1 cellular context compared by ENCODE assay signal in genomic region chr6:157528931-157529653, GRCh38.
TF ChIP-seq lines count a peak whose summit lies in the region.

No MANE protein-coding gene starts in this region.

TF ChIP-seq in HepG2, 621 proteins besides CTCF, POLR2A, EP300 and RAD21 (continued from another document and continues in another):
- TF ChIP-seq, protein P1, sequence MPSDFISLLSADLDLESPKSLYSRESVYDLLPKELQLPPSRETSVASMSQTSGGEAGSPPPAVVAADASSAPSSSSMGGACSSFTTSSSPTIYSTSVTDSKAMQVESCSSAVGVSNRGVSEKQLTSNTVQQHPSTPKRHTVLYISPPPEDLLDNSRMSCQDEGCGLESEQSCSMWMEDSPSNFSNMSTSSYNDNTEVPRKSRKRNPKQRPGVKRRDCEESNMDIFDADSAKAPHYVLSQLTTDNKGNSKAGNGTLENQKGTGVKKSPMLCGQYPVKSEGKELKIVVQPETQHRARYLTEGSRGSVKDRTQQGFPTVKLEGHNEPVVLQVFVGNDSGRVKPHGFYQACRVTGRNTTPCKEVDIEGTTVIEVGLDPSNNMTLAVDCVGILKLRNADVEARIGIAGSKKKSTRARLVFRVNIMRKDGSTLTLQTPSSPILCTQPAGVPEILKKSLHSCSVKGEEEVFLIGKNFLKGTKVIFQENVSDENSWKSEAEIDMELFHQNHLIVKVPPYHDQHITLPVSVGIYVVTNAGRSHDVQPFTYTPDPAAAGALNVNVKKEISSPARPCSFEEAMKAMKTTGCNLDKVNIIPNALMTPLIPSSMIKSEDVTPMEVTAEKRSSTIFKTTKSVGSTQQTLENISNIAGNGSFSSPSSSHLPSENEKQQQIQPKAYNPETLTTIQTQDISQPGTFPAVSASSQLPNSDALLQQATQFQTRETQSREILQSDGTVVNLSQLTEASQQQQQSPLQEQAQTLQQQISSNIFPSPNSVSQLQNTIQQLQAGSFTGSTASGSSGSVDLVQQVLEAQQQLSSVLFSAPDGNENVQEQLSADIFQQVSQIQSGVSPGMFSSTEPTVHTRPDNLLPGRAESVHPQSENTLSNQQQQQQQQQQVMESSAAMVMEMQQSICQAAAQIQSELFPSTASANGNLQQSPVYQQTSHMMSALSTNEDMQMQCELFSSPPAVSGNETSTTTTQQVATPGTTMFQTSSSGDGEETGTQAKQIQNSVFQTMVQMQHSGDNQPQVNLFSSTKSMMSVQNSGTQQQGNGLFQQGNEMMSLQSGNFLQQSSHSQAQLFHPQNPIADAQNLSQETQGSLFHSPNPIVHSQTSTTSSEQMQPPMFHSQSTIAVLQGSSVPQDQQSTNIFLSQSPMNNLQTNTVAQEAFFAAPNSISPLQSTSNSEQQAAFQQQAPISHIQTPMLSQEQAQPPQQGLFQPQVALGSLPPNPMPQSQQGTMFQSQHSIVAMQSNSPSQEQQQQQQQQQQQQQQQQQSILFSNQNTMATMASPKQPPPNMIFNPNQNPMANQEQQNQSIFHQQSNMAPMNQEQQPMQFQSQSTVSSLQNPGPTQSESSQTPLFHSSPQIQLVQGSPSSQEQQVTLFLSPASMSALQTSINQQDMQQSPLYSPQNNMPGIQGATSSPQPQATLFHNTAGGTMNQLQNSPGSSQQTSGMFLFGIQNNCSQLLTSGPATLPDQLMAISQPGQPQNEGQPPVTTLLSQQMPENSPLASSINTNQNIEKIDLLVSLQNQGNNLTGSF (CRISPR knock-in tag; IDR thresholded peaks at IDR 0.05), result no peak
- 0 out of 2 replicates have a peak, but pooled peaks have one; percentile 54 for TF ChIP-seq RCOR2 (CRISPR knock-in tag; IDR thresholded peaks at IDR 0.05)
- no peak for TF ChIP-seq MIXL1 (CRISPR knock-in tag; IDR thresholded peaks at IDR 0.05)
- TF ChIP-seq, protein P2, sequence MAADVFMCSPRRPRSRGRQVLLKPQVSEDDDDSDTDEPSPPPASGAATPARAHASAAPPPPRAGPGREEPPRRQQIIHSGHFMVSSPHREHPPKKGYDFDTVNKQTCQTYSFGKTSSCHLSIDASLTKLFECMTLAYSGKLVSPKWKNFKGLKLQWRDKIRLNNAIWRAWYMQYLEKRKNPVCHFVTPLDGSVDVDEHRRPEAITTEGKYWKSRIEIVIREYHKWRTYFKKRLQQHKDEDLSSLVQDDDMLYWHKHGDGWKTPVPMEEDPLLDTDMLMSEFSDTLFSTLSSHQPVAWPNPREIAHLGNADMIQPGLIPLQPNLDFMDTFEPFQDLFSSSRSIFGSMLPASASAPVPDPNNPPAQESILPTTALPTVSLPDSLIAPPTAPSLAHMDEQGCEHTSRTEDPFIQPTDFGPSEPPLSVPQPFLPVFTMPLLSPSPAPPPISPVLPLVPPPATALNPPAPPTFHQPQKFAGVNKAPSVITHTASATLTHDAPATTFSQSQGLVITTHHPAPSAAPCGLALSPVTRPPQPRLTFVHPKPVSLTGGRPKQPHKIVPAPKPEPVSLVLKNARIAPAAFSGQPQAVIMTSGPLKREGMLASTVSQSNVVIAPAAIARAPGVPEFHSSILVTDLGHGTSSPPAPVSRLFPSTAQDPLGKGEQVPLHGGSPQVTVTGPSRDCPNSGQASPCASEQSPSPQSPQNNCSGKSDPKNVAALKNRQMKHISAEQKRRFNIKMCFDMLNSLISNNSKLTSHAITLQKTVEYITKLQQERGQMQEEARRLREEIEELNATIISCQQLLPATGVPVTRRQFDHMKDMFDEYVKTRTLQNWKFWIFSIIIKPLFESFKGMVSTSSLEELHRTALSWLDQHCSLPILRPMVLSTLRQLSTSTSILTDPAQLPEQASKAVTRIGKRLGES (CRISPR knock-in tag; IDR thresholded peaks at IDR 0.05; ENCODE audit: borderline replicate concordance), result no peak
- TF ChIP-seq ZFY (CRISPR knock-in tag; IDR thresholded peaks at IDR 0.05), result no peak
- no peak for TF ChIP-seq SP1 (IDR thresholded peaks at IDR 0.05)
- TF ChIP-seq SP1 (CRISPR knock-in tag; IDR thresholded peaks at IDR 0.05), result no peak
- no peak for TF ChIP-seq ZNF569 (CRISPR knock-in tag; IDR thresholded peaks at IDR 0.05; ENCODE audit: borderline replicate concordance)
- no peak for TF ChIP-seq JUNB (CRISPR knock-in tag; IDR thresholded peaks at IDR 0.05; ENCODE audit: borderline replicate concordance)
- TF ChIP-seq KDM3A (CRISPR knock-in tag; IDR thresholded peaks at IDR 0.05; ENCODE audit: low read depth), result no peak
- no peak for TF ChIP-seq CHCHD3 (CRISPR knock-in tag; IDR thresholded peaks at IDR 0.05)
- 0 out of 2 replicates have a peak, but pooled peaks have one; percentile 22 for TF ChIP-seq SIX1 (CRISPR knock-in tag; IDR thresholded peaks at IDR 0.05; ENCODE audit: borderline replicate concordance)
- no peak for TF ChIP-seq TCF12 (IDR thresholded peaks at IDR 0.05)
- no peak for TF ChIP-seq TCF12 (CRISPR knock-in tag; IDR thresholded peaks at IDR 0.05)
- TF ChIP-seq ZNF589 (CRISPR knock-in tag; conservative IDR thresholded peaks at IDR 0.05), result no peak
- no peak for TF ChIP-seq KLF13 (CRISPR knock-in tag; IDR thresholded peaks at IDR 0.05)
- TF ChIP-seq SALL1 (CRISPR knock-in tag; IDR thresholded peaks at IDR 0.05), result 0 out of 2 replicates have a peak, but pooled peaks have one; percentile 27
- TF ChIP-seq, protein P3, sequence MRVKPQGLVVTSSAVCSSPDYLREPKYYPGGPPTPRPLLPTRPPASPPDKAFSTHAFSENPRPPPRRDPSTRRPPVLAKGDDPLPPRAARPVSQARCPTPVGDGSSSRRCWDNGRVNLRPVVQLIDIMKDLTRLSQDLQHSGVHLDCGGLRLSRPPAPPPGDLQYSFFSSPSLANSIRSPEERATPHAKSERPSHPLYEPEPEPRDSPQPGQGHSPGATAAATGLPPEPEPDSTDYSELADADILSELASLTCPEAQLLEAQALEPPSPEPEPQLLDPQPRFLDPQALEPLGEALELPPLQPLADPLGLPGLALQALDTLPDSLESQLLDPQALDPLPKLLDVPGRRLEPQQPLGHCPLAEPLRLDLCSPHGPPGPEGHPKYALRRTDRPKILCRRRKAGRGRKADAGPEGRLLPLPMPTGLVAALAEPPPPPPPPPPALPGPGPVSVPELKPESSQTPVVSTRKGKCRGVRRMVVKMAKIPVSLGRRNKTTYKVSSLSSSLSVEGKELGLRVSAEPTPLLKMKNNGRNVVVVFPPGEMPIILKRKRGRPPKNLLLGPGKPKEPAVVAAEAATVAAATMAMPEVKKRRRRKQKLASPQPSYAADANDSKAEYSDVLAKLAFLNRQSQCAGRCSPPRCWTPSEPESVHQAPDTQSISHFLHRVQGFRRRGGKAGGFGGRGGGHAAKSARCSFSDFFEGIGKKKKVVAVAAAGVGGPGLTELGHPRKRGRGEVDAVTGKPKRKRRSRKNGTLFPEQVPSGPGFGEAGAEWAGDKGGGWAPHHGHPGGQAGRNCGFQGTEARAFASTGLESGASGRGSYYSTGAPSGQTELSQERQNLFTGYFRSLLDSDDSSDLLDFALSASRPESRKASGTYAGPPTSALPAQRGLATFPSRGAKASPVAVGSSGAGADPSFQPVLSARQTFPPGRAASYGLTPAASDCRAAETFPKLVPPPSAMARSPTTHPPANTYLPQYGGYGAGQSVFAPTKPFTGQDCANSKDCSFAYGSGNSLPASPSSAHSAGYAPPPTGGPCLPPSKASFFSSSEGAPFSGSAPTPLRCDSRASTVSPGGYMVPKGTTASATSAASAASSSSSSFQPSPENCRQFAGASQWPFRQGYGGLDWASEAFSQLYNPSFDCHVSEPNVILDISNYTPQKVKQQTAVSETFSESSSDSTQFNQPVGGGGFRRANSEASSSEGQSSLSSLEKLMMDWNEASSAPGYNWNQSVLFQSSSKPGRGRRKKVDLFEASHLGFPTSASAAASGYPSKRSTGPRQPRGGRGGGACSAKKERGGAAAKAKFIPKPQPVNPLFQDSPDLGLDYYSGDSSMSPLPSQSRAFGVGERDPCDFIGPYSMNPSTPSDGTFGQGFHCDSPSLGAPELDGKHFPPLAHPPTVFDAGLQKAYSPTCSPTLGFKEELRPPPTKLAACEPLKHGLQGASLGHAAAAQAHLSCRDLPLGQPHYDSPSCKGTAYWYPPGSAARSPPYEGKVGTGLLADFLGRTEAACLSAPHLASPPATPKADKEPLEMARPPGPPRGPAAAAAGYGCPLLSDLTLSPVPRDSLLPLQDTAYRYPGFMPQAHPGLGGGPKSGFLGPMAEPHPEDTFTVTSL (CRISPR knock-in tag; IDR thresholded peaks at IDR 0.05; ENCODE audit: borderline replicate concordance), result 0 out of 2 replicates have a peak, but pooled peaks have one; percentile 22
- TF ChIP-seq GABPB1 (CRISPR knock-in tag; IDR thresholded peaks at IDR 0.05), result no peak
- peak; percentile 55; the same call in 1 of the 2 replicates for TF ChIP-seq HMG20A (CRISPR knock-in tag; IDR thresholded peaks at IDR 0.05; ENCODE audit: borderline replicate concordance)
- peak; percentile 12; the same call in 1 of the 2 replicates for TF ChIP-seq THRA (CRISPR knock-in tag; IDR thresholded peaks at IDR 0.05; ENCODE audit: borderline replicate concordance)
- no peak for TF ChIP-seq ZNF33B (CRISPR knock-in tag; IDR thresholded peaks at IDR 0.05)
- no peak for TF ChIP-seq CREB1 (IDR thresholded peaks at IDR 0.05)
- TF ChIP-seq CREB1 (CRISPR knock-in tag; IDR thresholded peaks at IDR 0.05), result 0 out of 2 replicates have a peak, but pooled peaks have one; percentile 29
- no peak for TF ChIP-seq ZSCAN29 (CRISPR knock-in tag; conservative IDR thresholded peaks at IDR 0.05)
- no peak for TF ChIP-seq CC2D1A (CRISPR knock-in tag; IDR thresholded peaks at IDR 0.05)
- TF ChIP-seq, protein P4, sequence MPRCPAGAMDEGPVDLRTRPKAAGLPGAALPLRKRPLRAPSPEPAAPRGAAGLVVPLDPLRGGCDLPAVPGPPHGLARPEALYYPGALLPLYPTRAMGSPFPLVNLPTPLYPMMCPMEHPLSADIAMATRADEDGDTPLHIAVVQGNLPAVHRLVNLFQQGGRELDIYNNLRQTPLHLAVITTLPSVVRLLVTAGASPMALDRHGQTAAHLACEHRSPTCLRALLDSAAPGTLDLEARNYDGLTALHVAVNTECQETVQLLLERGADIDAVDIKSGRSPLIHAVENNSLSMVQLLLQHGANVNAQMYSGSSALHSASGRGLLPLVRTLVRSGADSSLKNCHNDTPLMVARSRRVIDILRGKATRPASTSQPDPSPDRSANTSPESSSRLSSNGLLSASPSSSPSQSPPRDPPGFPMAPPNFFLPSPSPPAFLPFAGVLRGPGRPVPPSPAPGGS (CRISPR knock-in tag; IDR thresholded peaks at IDR 0.05), result no peak
- no peak for TF ChIP-seq HIVEP1 (CRISPR knock-in tag; IDR thresholded peaks at IDR 0.05)
- no peak for TF ChIP-seq ZNF790 (CRISPR knock-in tag; IDR thresholded peaks at IDR 0.05; ENCODE audit: borderline replicate concordance)
- TF ChIP-seq MAFK (conservative IDR thresholded peaks at IDR 0.05 in 1 of 2, IDR thresholded peaks at IDR 0.05 in 1 of 2; ENCODE audit: low read length in 2 of 2), result no peak
- peak; percentile 88 for TF ChIP-seq GATAD2A (CRISPR knock-in tag; IDR thresholded peaks at IDR 0.05)
- no peak for TF ChIP-seq PITX1 (CRISPR knock-in tag; IDR thresholded peaks at IDR 0.05)
- TF ChIP-seq REST (IDR thresholded peaks at IDR 0.05; ENCODE audit: borderline replicate concordance in 1 of 2, low read depth in 1 of 2, low read length in 2 of 2), result no peak
- TF ChIP-seq, protein P5, sequence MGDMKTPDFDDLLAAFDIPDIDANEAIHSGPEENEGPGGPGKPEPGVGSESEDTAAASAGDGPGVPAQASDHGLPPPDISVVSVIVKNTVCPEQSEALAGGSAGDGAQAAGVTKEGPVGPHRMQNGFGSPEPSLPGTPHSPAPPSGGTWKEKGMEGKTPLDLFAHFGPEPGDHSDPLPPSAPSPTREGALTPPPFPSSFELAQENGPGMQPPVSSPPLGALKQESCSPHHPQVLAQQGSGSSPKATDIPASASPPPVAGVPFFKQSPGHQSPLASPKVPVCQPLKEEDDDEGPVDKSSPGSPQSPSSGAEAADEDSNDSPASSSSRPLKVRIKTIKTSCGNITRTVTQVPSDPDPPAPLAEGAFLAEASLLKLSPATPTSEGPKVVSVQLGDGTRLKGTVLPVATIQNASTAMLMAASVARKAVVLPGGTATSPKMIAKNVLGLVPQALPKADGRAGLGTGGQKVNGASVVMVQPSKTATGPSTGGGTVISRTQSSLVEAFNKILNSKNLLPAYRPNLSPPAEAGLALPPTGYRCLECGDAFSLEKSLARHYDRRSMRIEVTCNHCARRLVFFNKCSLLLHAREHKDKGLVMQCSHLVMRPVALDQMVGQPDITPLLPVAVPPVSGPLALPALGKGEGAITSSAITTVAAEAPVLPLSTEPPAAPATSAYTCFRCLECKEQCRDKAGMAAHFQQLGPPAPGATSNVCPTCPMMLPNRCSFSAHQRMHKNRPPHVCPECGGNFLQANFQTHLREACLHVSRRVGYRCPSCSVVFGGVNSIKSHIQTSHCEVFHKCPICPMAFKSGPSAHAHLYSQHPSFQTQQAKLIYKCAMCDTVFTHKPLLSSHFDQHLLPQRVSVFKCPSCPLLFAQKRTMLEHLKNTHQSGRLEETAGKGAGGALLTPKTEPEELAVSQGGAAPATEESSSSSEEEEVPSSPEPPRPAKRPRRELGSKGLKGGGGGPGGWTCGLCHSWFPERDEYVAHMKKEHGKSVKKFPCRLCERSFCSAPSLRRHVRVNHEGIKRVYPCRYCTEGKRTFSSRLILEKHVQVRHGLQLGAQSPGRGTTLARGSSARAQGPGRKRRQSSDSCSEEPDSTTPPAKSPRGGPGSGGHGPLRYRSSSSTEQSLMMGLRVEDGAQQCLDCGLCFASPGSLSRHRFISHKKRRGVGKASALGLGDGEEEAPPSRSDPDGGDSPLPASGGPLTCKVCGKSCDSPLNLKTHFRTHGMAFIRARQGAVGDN (CRISPR knock-in tag; IDR thresholded peaks at IDR 0.05), result no peak
- no peak for TF ChIP-seq ZNF713 (CRISPR knock-in tag; IDR thresholded peaks at IDR 0.05)
